ENCODE assay signal across 8 cellular contexts in genomic region chr14:50668008-50668851, GRCh38. TPM values are rescaled to one million over a fixed set of nuclear protein-coding genes. Genes with fewer than 3 reads are reported as not detected.
A peak's percentile ranks its signal among the peaks of the same experiment; 100 is the strongest.
DNase-seq lines count a peak whose midpoint lies in the region; ATAC-seq and TF ChIP-seq lines count a peak whose summit lies in the region.

Gene SAV1 (minus strand): TSS chr14:50668306. CDS start chr14:50667967, 339 bp downstream.

- H3F3A ChIP-seq in neural progenitor cell (ENCODE audit: low read depth) = peaks cover 32% of the 10 kb centered on the region

- H3K27me3 ChIP-seq in neural progenitor cell = no peaks in the 10 kb centered on the region

- H4K20me1 ChIP-seq in neural progenitor cell (ENCODE audit: low read depth) = peaks cover 10% of the 10 kb centered on the region

- H3K27ac ChIP-seq in neural progenitor cell (peak within 1 kb of the TSS; percentile 87), substantia nigra (ENCODE audit: low read depth, low read length, poor library complexity, severe bottlenecking) (peak within 1 kb of the TSS; percentile 91)

- peak; percentile 34 for DNase-seq in DMS53 treated with DMSO at 0.1 percent for 48 hours (lab: John Stamatoyannopoulos, UW; ENCODE audit: unreplicated experiment)
- DNase-seq in Jurkat, Clone E6-1 (ENCODE audit: low read depth, low spot score) = peak; percentile 42
- peak; percentile 83 for DNase-seq in RKO (ENCODE audit: low spot score)
- peak; percentile 29 for DNase-seq in activated gamma-delta T cell (lab: John Stamatoyannopoulos, UW)
- DNase-seq in foreskin fibroblast = peak; percentile 74 to 92
- peak; percentile 94 for DNase-seq in neural progenitor cell (ENCODE audit: low spot score)
- peak; percentile 13 to 91 (median 77) for DNase-seq in substantia nigra (lab: John Stamatoyannopoulos, UW)

- H3K36me3 ChIP-seq in neural progenitor cell = peaks cover 5% of the 10 kb centered on the region

- TF ChIP-seq CTCF in foreskin fibroblast (IDR thresholded peaks at IDR 0.05; ENCODE audit: low read depth, low read length) (no peak), neural progenitor cell (IDR thresholded peaks at IDR 0.05) (no peak)

- peak; percentile 60 for ATAC-seq in GM21528 (IDR thresholded peaks at IDR 0.05; ENCODE audit: low FRiP score, unreplicated experiment)

- H3K9me3 Mint-ChIP-seq in neural progenitor cell = no peaks in the 10 kb centered on the region

- H3K27ac Mint-ChIP-seq in neural progenitor cell = no peak within 1 kb of the TSS

- peak within 1 kb of the TSS; percentile 67 for H3K4me3 ChIP-seq in Jurkat, Clone E6-1 (ENCODE audit: low read length)
- peak within 1 kb of the TSS; percentile 82 to 83 for H3K4me3 ChIP-seq in foreskin fibroblast (ENCODE audit: low read depth in 1 of 2, low read length in 2 of 2)
- H3K4me3 ChIP-seq in neural progenitor cell = peak within 1 kb of the TSS; percentile 87

- peak within 1 kb of the TSS; percentile 66 for H3K9ac ChIP-seq in neural progenitor cell

- peaks cover 10% of the 10 kb centered on the region for H3K4me1 Mint-ChIP-seq in neural progenitor cell

- peaks cover 43% of the 10 kb centered on the region for H3K79me2 ChIP-seq in neural progenitor cell (ENCODE audit: low read depth)

- H3K4me2 ChIP-seq in neural progenitor cell = peak within 1 kb of the TSS; percentile 86

- peak within 1 kb of the TSS; percentile 91 for H2AFZ ChIP-seq in neural progenitor cell (replicated peaks)

- peaks cover 31% of the 10 kb centered on the region for H3K4me1 ChIP-seq in neural progenitor cell

- peaks cover 10% of the 10 kb centered on the region for H3K36me3 Mint-ChIP-seq in neural progenitor cell

- no peak within 1 kb of the TSS for H3K4me3 Mint-ChIP-seq in neural progenitor cell

- H3K9me3 ChIP-seq in neural progenitor cell (ENCODE audit: low read depth) = no peaks in the 10 kb centered on the region

- H3K27me3 Mint-ChIP-seq in neural progenitor cell (ENCODE audit: insufficient read depth, low read depth) = no peaks in the 10 kb centered on the region

RNA-seq across cellular contexts. Expression of gene SAV1, which starts in this region (rescaled TPM):
- 12.7 TPM for polyA plus RNA-seq in Jurkat, Clone E6-1 (2012; ENCODE audit: insufficient read depth, insufficient read length)
- 26.8 and 34.5 TPM in 2 replicates for total RNA-seq in neural progenitor cell (ENCODE audit: low replicate concordance)

Comparison
In these comparisons a context has a peak if more than half of its experiments do, and no peak if none do; other contexts are left out.
1. Peak in every context shown above with its lines: DNase-seq, ATAC-seq, H3K4me3 ChIP-seq and H3K27ac ChIP-seq.
2. DNase-seq: peak in every context shown above with its lines; median percentile 94 in neural progenitor cell; 83 in RKO; 83 in foreskin fibroblast; 77 in substantia nigra; 42 in Jurkat, Clone E6-1; 34 in DMS53 treated with DMSO at 0.1 percent for 48 hours; 29 in activated gamma-delta T cell.